Comparison of ENCODE assay signal across 8 cellular contexts in the genomic region with DNA sequence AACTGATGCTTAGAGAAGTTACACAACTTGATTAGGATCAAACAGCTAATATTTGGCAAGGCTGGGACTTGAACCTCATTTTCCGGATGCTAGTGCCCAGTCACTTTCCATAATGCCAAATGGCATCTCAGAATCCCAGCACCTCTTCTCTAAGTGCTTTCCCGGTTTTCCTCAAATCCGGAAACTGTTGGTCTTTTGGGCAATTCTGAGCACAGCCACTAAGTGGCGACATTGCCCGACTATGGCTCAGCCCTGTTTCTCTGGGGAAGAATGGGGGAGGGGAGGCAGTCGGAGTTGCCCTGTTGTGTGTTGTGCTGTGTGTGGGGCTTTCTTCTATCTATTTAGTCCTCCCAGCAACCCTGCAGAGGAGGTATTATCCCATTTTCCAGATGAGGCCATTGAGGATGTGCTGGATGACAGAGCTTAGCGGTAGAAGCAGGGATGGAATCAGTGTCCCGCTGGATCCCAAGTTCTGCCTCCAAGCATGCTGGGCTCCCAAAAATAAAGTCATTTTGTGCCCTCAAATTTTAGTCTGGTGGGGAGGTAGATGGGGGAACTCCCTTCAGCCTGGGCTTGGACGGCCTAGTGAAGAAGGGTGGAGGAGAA.
DNase-seq lines count a peak whose midpoint lies in the region; ATAC-seq and TF ChIP-seq lines count a peak whose summit lies in the region.

No MANE protein-coding gene starts in this region.

- peak; percentile 75 for TF ChIP-seq CTCF in AG09309 (IDR thresholded peaks at IDR 0.05; ENCODE audit: control insufficient read depth, insufficient read depth, low read depth, low read length, missing control alignments)
- peak; percentile 62 for TF ChIP-seq CTCF in GM12865 (IDR thresholded peaks at IDR 0.05; ENCODE audit: insufficient read depth, low read depth, low read length, missing control alignments)
- TF ChIP-seq CTCF in body of pancreas (IDR thresholded peaks at IDR 0.05): peak in 6 of 7 experiments; percentile 10 to 43 (median 32)
- peak; percentile 33 for TF ChIP-seq CTCF in mucosa of descending colon (IDR thresholded peaks at IDR 0.05)

- no peaks in the 10 kb centered on the region for H3K4me1 ChIP-seq in body of pancreas
- H3K4me1 ChIP-seq in mucosa of descending colon (ENCODE audit: low read depth): no peaks in the 10 kb centered on the region

- TF ChIP-seq POLR2A in body of pancreas (IDR thresholded peaks at IDR 0.05): no peak

- DNase-seq in AG09309 (ENCODE audit: low read depth) (no peak), GM12865 (ENCODE audit: low read depth) (peak; percentile 40), NCI-H510A treated with DMSO at 0.1 percent for 48 hours (lab: John Stamatoyannopoulos, UW) (peak; percentile 17), body of pancreas (peak; percentile 28 to 60 (median 42)), mucosa of descending colon (peak in 2 of 3 donors; percentile 67 to 73), 8988T (no peak)
- DNase-seq in activated CD4-positive, CD25-positive, alpha-beta regulatory T cell treated with anti-CD3 and anti-CD28 coated beads, Interleukin-2, amount 50 U/mL, for 72 hours: no peak

- H3K36me3 ChIP-seq in body of pancreas (replicated peaks in 1 of 2; ENCODE audit: insufficient read depth in 1 of 2, low read depth in 2 of 2) (no peaks in the 10 kb centered on the region), mucosa of descending colon (ENCODE audit: low read depth) (no peaks in the 10 kb centered on the region)

- intact Hi-C loops in body of pancreas (cut with DNase I) (loop anchor here (10.0 kb wide), 1 partner anchor 107 kb away; no protein-coding TSS in a partner anchor), mucosa of descending colon (cut with DNase I, micrococcal nuclease) (loop anchor here (5.0 kb wide), 1 partner anchor 115 kb away; no protein-coding TSS in a partner anchor)

- H3K4me3 ChIP-seq in AG09309 (ENCODE audit: control insufficient read depth, low read depth, low read length): no peak overlapping the region
- H3K4me3 ChIP-seq in GM12865 (ENCODE audit: low read depth, low read length): no peak overlapping the region
- no peak overlapping the region for H3K4me3 ChIP-seq in body of pancreas
- H3K4me3 ChIP-seq in mucosa of descending colon: no peak overlapping the region

- no peak overlapping the region for H3K27ac ChIP-seq in body of pancreas

- no peaks in the 10 kb centered on the region for H3K27me3 ChIP-seq in body of pancreas

- ATAC-seq in body of pancreas: peak; percentile 71
- peak; percentile 90 for ATAC-seq in mucosa of descending colon
- no peak for ATAC-seq in HG02840 (IDR thresholded peaks at IDR 0.05; ENCODE audit: low FRiP score, unreplicated experiment)

- WGBS in body of pancreas, 2 donors: 29 to 30% methylated on average over 8 to 9 of the region's 9 CpGs

- H3K9me3 ChIP-seq in body of pancreas (no peaks in the 10 kb centered on the region), mucosa of descending colon (no peaks in the 10 kb centered on the region)

Comparison
In these comparisons a context has a peak if more than half of its experiments do, and no peak if none do; other contexts are left out.
1. DNase-seq: peak in GM12865 (single experiment), NCI-H510A treated with DMSO at 0.1 percent for 48 hours (single experiment), body of pancreas (4 of 4) and mucosa of descending colon (2 of 3); none in AG09309 (single experiment), activated CD4-positive, CD25-positive, alpha-beta regulatory T cell treated with anti-CD3 and anti-CD28 coated beads, Interleukin-2, amount 50 U/mL, for 72 hours (single experiment) and 8988T (single experiment).
2. Peak in every context shown above with its lines, with median percentiles within 50 percentile points of each other: CTCF ChIP-seq.